18 cellular contexts compared by ENCODE assay signal in genomic region chr6:5553767-5554166, GRCh38.
A peak's percentile ranks its signal among the peaks of the same experiment; 100 is the strongest.
DNase-seq lines count a peak whose midpoint lies in the region; ATAC-seq and FAIRE-seq lines count a peak whose summit lies in the region.
"Had no signal": no experiment of that assay in that cellular context is flagged by ENCODE, and none has a peak within 500 bp of the region (broad histone marks: within the 10 kb centered on the region; RNA-seq: fewer than 3 reads in every experiment).

No MANE protein-coding gene starts in this region.

- ATAC-seq in GM21447 (IDR thresholded peaks at IDR 0.05; ENCODE audit: unreplicated experiment): peak; percentile 63
- ATAC-seq in HG03103 (IDR thresholded peaks at IDR 0.05; ENCODE audit: low read depth, unreplicated experiment): peak; percentile 76
- no peak for ATAC-seq in stimulated activated memory B cell treated with anti-CD40 and anti-IgM and Interleukin-4, amounts not matched to agents 10 μg/mL and 1 μg/mL and 100 μg/mL, for 72 hours
- no peak for ATAC-seq in HG02571 (IDR thresholded peaks at IDR 0.05; ENCODE audit: unreplicated experiment)
- ATAC-seq: SK-N-SH treated with all-trans-retinoic acid at 6 μM for 48 hours had no signal

- H3K9me3 Mint-ChIP-seq in stimulated activated memory B cell treated with anti-CD40 and anti-IgM and Interleukin-4, amounts not matched to agents 10 μg/mL and 1 μg/mL and 100 μg/mL, for 72 hours: peaks cover 13% of the 10 kb centered on the region

- no peaks in the 10 kb centered on the region for H3K27me3 Mint-ChIP-seq in stimulated activated memory B cell treated with anti-CD40 and anti-IgM and Interleukin-4, amounts not matched to agents 10 μg/mL and 1 μg/mL and 100 μg/mL, for 72 hours
- H3K27me3 Mint-ChIP-seq: CD4-positive, alpha-beta memory T cell had no signal

- peaks cover 55% of the 10 kb centered on the region for H3K36me3 Mint-ChIP-seq in stimulated activated memory B cell treated with anti-CD40 and anti-IgM and Interleukin-4, amounts not matched to agents 10 μg/mL and 1 μg/mL and 100 μg/mL, for 72 hours

- peak; percentile 52 for FAIRE-seq in GM18507 (lab: Jason Lieb, UNC)
- FAIRE-seq: RCC 7860 had no signal

- DNase-seq in GM18507 (ENCODE audit: extremely low spot score, insufficient read length, low read depth) (no peak), ecto neural progenitor cell (ENCODE audit: low spot score) (no peak), activated T-cell treated with anti-CD3 and anti-CD28 coated beads for 4 hours (no peak), H4 (ENCODE audit: low spot score) (no peak)
- DNase-seq: BE2C; CD4-positive, alpha-beta memory T cell; DMS79; NCI-H1417; NCI-H1930; NCI-H2171 treated with DMSO at 0.1 percent for 48 hours; NCI-H774; SHP77 had no signal

- H3K27ac Mint-ChIP-seq in stimulated activated memory B cell treated with anti-CD40 and anti-IgM and Interleukin-4, amounts not matched to agents 10 μg/mL and 1 μg/mL and 100 μg/mL, for 72 hours: peak overlapping the region; percentile 60

- peaks cover 7% of the 10 kb centered on the region for H3K4me1 Mint-ChIP-seq in stimulated activated memory B cell treated with anti-CD40 and anti-IgM and Interleukin-4, amounts not matched to agents 10 μg/mL and 1 μg/mL and 100 μg/mL, for 72 hours

- no peak overlapping the region for H3K4me3 Mint-ChIP-seq in stimulated activated memory B cell treated with anti-CD40 and anti-IgM and Interleukin-4, amounts not matched to agents 10 μg/mL and 1 μg/mL and 100 μg/mL, for 72 hours

Comparison
In these comparisons a context has a peak if more than half of its experiments do, and no peak if none do; other contexts are left out.
1. ATAC-seq: peak in GM21447 (single experiment) and HG03103 (single experiment); none in stimulated activated memory B cell treated with anti-CD40 and anti-IgM and Interleukin-4, amounts not matched to agents 10 μg/mL and 1 μg/mL and 100 μg/mL, for 72 hours (single experiment) and HG02571 (single experiment).